Comparison of ENCODE assay signal across 8 cellular contexts in genomic region chr10:22437620-22438588, GRCh38.
DNase-seq lines count a peak whose midpoint lies in the region; ATAC-seq and TF ChIP-seq lines count a peak whose summit lies in the region.

No MANE protein-coding gene starts in this region.

- H4K20me1 ChIP-seq in BLaER1, result no peaks in the 10 kb centered on the region

- DNase-seq in activated B cell treated with CpG ODN at 0.5 μM for 24 hours, result no peak
- no peak for DNase-seq in fibroblast of mammary gland (ENCODE audit: low read depth)
- DNase-seq in SJCRH30, result no peak
- no peak for DNase-seq in NCI-H524 (lab: John Stamatoyannopoulos, UW)

- peak overlapping the region; percentile 96 for H3K27ac Mint-ChIP-seq in activated B cell treated with CpG ODN at 0.5 μM for 24 hours

- ATAC-seq in GM19025 (IDR thresholded peaks at IDR 0.05; ENCODE audit: low read depth, unreplicated experiment) (peak; percentile 9), HG03135 (IDR thresholded peaks at IDR 0.05; ENCODE audit: unreplicated experiment) (peak; percentile 28), activated B cell treated with CpG ODN at 0.5 μM for 24 hours (ENCODE audit: low read depth) (peak; percentile 8)

- intact Hi-C loops in activated B cell treated with CpG ODN at 0.5 μM for 24 hours (cut with micrococcal nuclease), result loop anchor here (1.0 to 5.0 kb wide), 11 partner anchors 16 to 1014 kb away; partner anchors contain the start of genes DNAJC1 and MLLT10

- H3K27ac ChIP-seq in BLaER1 (peak overlapping the region; percentile 97), neutrophil (peak overlapping the region; percentile 63), SJCRH30 (no peak overlapping the region)

- peak overlapping the region; percentile 94 for H3K4me3 Mint-ChIP-seq in activated B cell treated with CpG ODN at 0.5 μM for 24 hours

- no peaks in the 10 kb centered on the region for H3K27me3 ChIP-seq in BLaER1
- peaks cover 77% of the 10 kb centered on the region for H3K27me3 ChIP-seq in neutrophil
- no peaks in the 10 kb centered on the region for H3K27me3 ChIP-seq in SJCRH30

- POLR2A ChIA-PET in activated B cell treated with CpG ODN at 0.5 μM for 24 hours (lab: Charles Lee), result interaction anchor here (1.2 to 3.3 kb wide), 17 partner anchors 8 to 911 kb away, joined by 3 to 86 read pairs (median 10); partner anchors contain the start of genes COMMD3, DNAJC1 and PIP4K2A

- peaks cover 39% of the 10 kb centered on the region for H3K4me1 Mint-ChIP-seq in activated B cell treated with CpG ODN at 0.5 μM for 24 hours

- H3K4me3 ChIP-seq in BLaER1 (peak overlapping the region; percentile 76), fibroblast of mammary gland (ENCODE audit: control insufficient read depth, low read depth, low read length) (peak overlapping the region; percentile 64), neutrophil (ENCODE audit: low read depth in 1 of 2, low read length in 1 of 2) (peak overlapping the region; percentile 70 to 74), SJCRH30 (no peak overlapping the region)

- H3K36me3 Mint-ChIP-seq in activated B cell treated with CpG ODN at 0.5 μM for 24 hours (ENCODE audit: low read depth), result peaks cover 9% of the 10 kb centered on the region

- peak overlapping the region; percentile 86 for H3K4me2 ChIP-seq in BLaER1

- H3K27me3 Mint-ChIP-seq in activated B cell treated with CpG ODN at 0.5 μM for 24 hours, result no peaks in the 10 kb centered on the region

- CTCF ChIA-PET in activated B cell treated with CpG ODN at 0.5 μM for 24 hours (lab: Charles Lee), result interaction anchor here (0.6 to 2.3 kb wide), 3 partner anchors 210 to 551 kb away, joined by 3 to 8 read pairs (median 8); no protein-coding TSS in a partner anchor

- H3K9ac ChIP-seq in BLaER1, result peak overlapping the region; percentile 93

- TF ChIP-seq CTCF in activated B cell treated with CpG ODN at 0.5 μM for 24 hours (IDR thresholded peaks at IDR 0.05), result no peak
- no peak for TF ChIP-seq CTCF in fibroblast of mammary gland (conservative IDR thresholded peaks at IDR 0.05; ENCODE audit: control insufficient read depth, insufficient read depth, low read depth, low read length)
- TF ChIP-seq CTCF in neutrophil (IDR thresholded peaks at IDR 0.05), result no peak

- H3K4me1 ChIP-seq in BLaER1 (peaks cover 32% of the 10 kb centered on the region), neutrophil (ENCODE audit: control insufficient read depth in 1 of 2, insufficient read depth in 1 of 2, low read depth in 1 of 2, low read length in 1 of 2) (peaks cover 16 to 18% of the 10 kb centered on the region in 2 experiments), SJCRH30 (peaks cover 21% of the 10 kb centered on the region)

- H3K9me3 ChIP-seq in BLaER1, result no peaks in the 10 kb centered on the region
- H3K9me3 ChIP-seq in neutrophil, result no peaks in the 10 kb centered on the region
- no peaks in the 10 kb centered on the region for H3K9me3 ChIP-seq in SJCRH30 (replicated peaks)

- H3K9me3 Mint-ChIP-seq in activated B cell treated with CpG ODN at 0.5 μM for 24 hours, result no peaks in the 10 kb centered on the region

- H3K36me3 ChIP-seq in BLaER1 (no peaks in the 10 kb centered on the region), neutrophil (no peaks in the 10 kb centered on the region), SJCRH30 (no peaks in the 10 kb centered on the region)
